11 cellular contexts compared by ENCODE assay signal in genomic region chr4:68259191-68259590, GRCh38. TPM values are rescaled to one million over a fixed set of nuclear protein-coding genes. Genes with fewer than 3 reads are reported as not detected.
"Had no signal": no experiment of that assay in that cellular context is flagged by ENCODE, and none has a peak within 500 bp of the region (broad histone marks: within the 10 kb centered on the region; RNA-seq: fewer than 3 reads in every experiment).

No MANE protein-coding gene starts in this region.

- H3K4me3 ChIP-seq: GM23248, HAP-1 had no signal

- H3K9me3 ChIP-seq: HAP-1 had no signal

- DNase-seq: GM23248, GOT3, H7, HFFc6 had no signal

- H3K9ac ChIP-seq: GM23248 had no signal

- H3K4me1 ChIP-seq: HAP-1 had no signal

- H3K27ac ChIP-seq: GM23248, HL-60 had no signal

- H3K36me3 ChIP-seq: HAP-1 had no signal

- H2AFZ ChIP-seq: GM23248 had no signal

- ATAC-seq: HCT116, HepG2 had no signal

RNA-seq across cellular contexts. Expression of gene TMPRSS11B, which starts 13.7 kb away (rescaled TPM):
- total RNA-seq: GM23248, H4, H7, HepG2, HFFc6, HT1080 had no signal
- polyA plus RNA-seq: GM23248, HepG2, IgD-negative memory B cell had no signal
